ENCODE assay signal across 12 cellular contexts in genomic region chr11:9665749-9666148, GRCh38. TPM values are rescaled to one million over a fixed set of nuclear protein-coding genes. Genes with fewer than 3 reads are reported as not detected.
DNase-seq lines count a peak whose midpoint lies in the region; ATAC-seq, FAIRE-seq and TF ChIP-seq lines count a peak whose summit lies in the region.
"Had no signal": no experiment of that assay in that cellular context is flagged by ENCODE, and none has a peak within 500 bp of the region (broad histone marks: within the 10 kb centered on the region; RNA-seq: fewer than 3 reads in every experiment).

No MANE protein-coding gene starts in this region.

- TF ChIP-seq EP300 in HepG2 (IDR thresholded peaks at IDR 0.05; ENCODE audit: low read depth in 2 of 2, low read length in 2 of 2), result no peak
- TF ChIP-seq EP300 in HepG2 (CRISPR knock-in tag; IDR thresholded peaks at IDR 0.05; ENCODE audit: borderline replicate concordance), result no peak

- intact Hi-C loops in HepG2 (cut with micrococcal nuclease; ENCODE audit: unreplicated experiment) (no loop called here), right lobe of liver (cut with DNase I) (no loop called here)

- no peak for TF ChIP-seq RAD21 in HepG2 (CRISPR knock-in tag; IDR thresholded peaks at IDR 0.05)

- H3K9me3 ChIP-seq in HepG2 (ENCODE audit: low read length) (no peaks in the 10 kb centered on the region), right lobe of liver (peaks cover 0 to 3% (median 0%) of the 10 kb centered on the region in 4 donors), adipocyte (ENCODE audit: control insufficient read depth, low read length) (peaks cover 10% of the 10 kb centered on the region), keratinocyte (ENCODE audit: control insufficient read depth, low read depth, low read length) (no peaks in the 10 kb centered on the region), thoracic aorta (no peaks in the 10 kb centered on the region)

- no peaks in the 10 kb centered on the region for H3K36me3 ChIP-seq in HepG2 (replicated peaks in 1 of 2; ENCODE audit: control insufficient read depth in 1 of 2, insufficient read depth in 2 of 2, low read length in 2 of 2)
- H3K36me3 ChIP-seq in right lobe of liver, result no peaks in the 10 kb centered on the region
- no peaks in the 10 kb centered on the region for H3K36me3 ChIP-seq in adipocyte (ENCODE audit: control insufficient read depth, insufficient read depth, low read length, severe bottlenecking)
- peaks cover 0 to 4% of the 10 kb centered on the region in 2 experiments for H3K36me3 ChIP-seq in keratinocyte (ENCODE audit: control insufficient read depth in 2 of 2, extremely low read depth in 1 of 2, insufficient read depth in 2 of 2, low read length in 2 of 2)
- H3K36me3 ChIP-seq in thoracic aorta, result no peaks in the 10 kb centered on the region

- H3K4me2 ChIP-seq in HepG2 (ENCODE audit: low read depth, low read length) (peak overlapping the region; percentile 89; the same call in 1 of the 2 replicates), keratinocyte (ENCODE audit: control insufficient read depth, extremely low read depth, insufficient read depth, low read depth, low read length) (peak overlapping the region; percentile 67)

- H3K9ac ChIP-seq in HepG2 (ENCODE audit: insufficient read depth, low read depth, low read length) (no peak overlapping the region), adipocyte (ENCODE audit: low read length) (peak overlapping the region; percentile 94), keratinocyte (ENCODE audit: control insufficient read depth, extremely low read depth, insufficient read depth, low read length) (no peak overlapping the region)

- POLR2A ChIA-PET in HepG2 (lab: Yijun Ruan, JAX), result no interaction called here

- in situ Hi-C loops in HepG2 (cut with HindIII; ENCODE audit: extremely low pct_ligation_motif_present, low pct_unique_long_range_greater_than_20kb), result no loop called here

- H3K79me2 ChIP-seq in HepG2 (ENCODE audit: insufficient read depth, low read length), result peaks cover 20% of the 10 kb centered on the region
- H3K79me2 ChIP-seq in keratinocyte (ENCODE audit: control insufficient read depth, insufficient read depth, low read length), result peaks cover 67% of the 10 kb centered on the region

- CTCF ChIA-PET in HepG2 (lab: Yijun Ruan, JAX; ENCODE audit: low intra/inter-chr PET ratio, low total read pairs), result no interaction called here

- no peaks in the 10 kb centered on the region for H3K9me1 ChIP-seq in keratinocyte (ENCODE audit: control insufficient read depth, extremely low read depth, insufficient read depth, low read length)

- peaks cover 15% of the 10 kb centered on the region; the same call in 1 of the 2 replicates for H3K4me1 ChIP-seq in HepG2 (ENCODE audit: insufficient read depth, low read length)
- no peaks in the 10 kb centered on the region for H3K4me1 ChIP-seq in right lobe of liver
- H3K4me1 ChIP-seq in adipocyte (ENCODE audit: control insufficient read depth, insufficient read depth, low read length), result peaks cover 6% of the 10 kb centered on the region
- H3K4me1 ChIP-seq in keratinocyte (ENCODE audit: control insufficient read depth, extremely low read depth, insufficient read depth, low read length), result peaks cover 5% of the 10 kb centered on the region
- H3K4me1 ChIP-seq in thoracic aorta (ENCODE audit: control insufficient read depth in 1 of 2, low read depth in 2 of 2), result peaks cover 0 to 31% of the 10 kb centered on the region in 2 donors

- no peak for ATAC-seq in HepG2
- ATAC-seq in right lobe of liver, result no peak
- ATAC-seq in thoracic aorta (ENCODE audit: insufficient number of reproducible peaks, low FRiP score, low read depth), result no peak
- no peak for ATAC-seq in HG03045 (IDR thresholded peaks at IDR 0.05; ENCODE audit: unreplicated experiment)
- no peak for ATAC-seq in GM21360 (IDR thresholded peaks at IDR 0.05; ENCODE audit: unreplicated experiment)

- DNase-seq in HepG2 (ENCODE audit: low spot score) (no peak), right lobe of liver (no peak), adipocyte (ENCODE audit: low read depth) (no peak), keratinocyte (ENCODE audit: low read depth, low spot score) (no peak), thoracic aorta (ENCODE audit: low spot score) (no peak)
- no peak for DNase-seq in effector CD8-positive, alpha-beta T cell (lab: John Stamatoyannopoulos, UW)
- DNase-seq: activated naive CD4-positive, alpha-beta T cell treated with anti-CD3 and anti-CD28 coated beads, Interleukin-2, amount 50 U/mL, for 16 hours; AML-193; NCI-H2227 treated with DMSO at 0.1 percent for 48 hours; Right ventricle myocardium superior had no signal

- TSS peak; percentile 55 for BruUV-seq in HepG2 (replicated peaks; lab: Mats Ljungman, UMichigan)

- H3K27me3 ChIP-seq in HepG2 (ENCODE audit: control insufficient read depth in 1 of 2, insufficient read depth in 2 of 2, low read length in 2 of 2) (peaks cover 0 to 3% of the 10 kb centered on the region in 2 experiments; a peak in 1 of 5 replicates), right lobe of liver (no peaks in the 10 kb centered on the region), adipocyte (replicated peaks; ENCODE audit: control insufficient read depth, insufficient read depth, low read length) (no peaks in the 10 kb centered on the region), keratinocyte (ENCODE audit: control insufficient read depth, extremely low read depth, insufficient read depth, low read length) (no peaks in the 10 kb centered on the region), thoracic aorta (replicated peaks; ENCODE audit: insufficient read depth) (no peaks in the 10 kb centered on the region)

- dilution Hi-C loops in keratinocyte (cut with MboI; ENCODE audit: extremely low pct_ligation_motif_present, low sequenced_read_pairs), result no loop called here

- FAIRE-seq in HepG2 (lab: Jason Lieb, UNC), result no peak
- no peak for FAIRE-seq in keratinocyte (lab: Jason Lieb, UNC)

- TF ChIP-seq POLR2A in HepG2 (IDR thresholded peaks at IDR 0.05; ENCODE audit: insufficient read depth in 1 of 2, low read depth in 2 of 2, low read length in 2 of 2) (no peak), right lobe of liver (IDR thresholded peaks at IDR 0.05) (no peak)

- H2AFZ ChIP-seq in HepG2 (ENCODE audit: low read length) (no peak overlapping the region), keratinocyte (ENCODE audit: control insufficient read depth, low read length) (no peak overlapping the region)

- WGBS in HepG2 (ENCODE audit: low lambda C conversion rate), result 99% methylated on average over 2 of the region's 2 CpGs
- WGBS in right lobe of liver (ENCODE audit: insufficient coverage, low coverage, low lambda C conversion rate, missing lambda C conversion rate), result 96% methylated on average over 2 of the region's 2 CpGs

- H4K20me1 ChIP-seq in HepG2 (ENCODE audit: insufficient read depth, low read length) (no peaks in the 10 kb centered on the region), keratinocyte (ENCODE audit: control insufficient read depth, extremely low read depth, insufficient read depth, low read length) (no peaks in the 10 kb centered on the region)

- TF ChIP-seq CTCF in HepG2 (CRISPR knock-in tag; IDR thresholded peaks at IDR 0.05), result no peak
- TF ChIP-seq CTCF in right lobe of liver (IDR thresholded peaks at IDR 0.05), result no peak
- no peak for TF ChIP-seq CTCF in keratinocyte (optimal IDR thresholded peaks at IDR 0.05 in 1 of 3, IDR thresholded peaks at IDR 0.05 in 1 of 3, conservative IDR thresholded peaks at IDR 0.05 in 1 of 3; ENCODE audit: extremely low read depth in 1 of 3, insufficient read depth in 2 of 3, low read length in 3 of 3)
- TF ChIP-seq CTCF in thoracic aorta (IDR thresholded peaks at IDR 0.05), result no peak

- H3K27ac ChIP-seq in HepG2 (ENCODE audit: extremely low read length, insufficient read depth, low read length) (no peak overlapping the region), right lobe of liver (no peak overlapping the region), keratinocyte (ENCODE audit: control insufficient read depth, insufficient read depth, low read length) (no peak overlapping the region), thoracic aorta (no peak overlapping the region)

- H3K4me3 ChIP-seq in HepG2 (replicated peaks in 1 of 3; ENCODE audit: insufficient read depth in 1 of 3, low read depth in 2 of 3, low read length in 3 of 3) (peak overlapping the region in 2 of 3 experiments; percentile 4 to 99; a peak in 2 of 6 replicates), right lobe of liver (no peak overlapping the region), adipocyte (ENCODE audit: low read length) (peak overlapping the region; percentile 99), keratinocyte (ENCODE audit: control insufficient read depth in 2 of 3, extremely low read depth in 1 of 3, insufficient read depth in 2 of 3, low read depth in 1 of 3, low read length in 3 of 3) (peak overlapping the region in 2 of 3 experiments; percentile 68 to 78), thoracic aorta (peak overlapping the region; percentile 99)

RNA-seq across cellular contexts. Expression of gene SWAP70, which starts 1.9 kb away (rescaled TPM):
- total RNA-seq in HepG2 (2016; rRNA removed; fragmentation: Illumina TruSeq; extraction: Trizol), result 8.7 and 14.9 TPM in 2 replicates
- total RNA-seq in HepG2 (2016; cell fraction: cytosol; rRNA removed; fragmentation: Illumina TruSeq; extraction: Trizol; ENCODE audit: low read depth), result 6.5 TPM in 2 replicates
- total RNA-seq in HepG2 (2016; cell fraction: insoluble cytoplasmic fraction; rRNA removed; fragmentation: Illumina TruSeq; extraction: Trizol), result 9.1 and 14.4 TPM in 2 replicates
- total RNA-seq in HepG2 (2016; cell fraction: membrane; rRNA removed; fragmentation: Illumina TruSeq; extraction: Trizol), result 5.1 and 5.8 TPM in 2 replicates
- total RNA-seq in HepG2 (2016; cell fraction: nucleus; rRNA removed; fragmentation: Illumina TruSeq; extraction: Trizol), result 8.1 and 8.8 TPM in 2 replicates
- polyA plus RNA-seq in HepG2 (2011; rRNA removed), result 4.2 and 4.6 TPM in 2 replicates
- polyA plus RNA-seq in HepG2 (2011; cell fraction: cytosol; rRNA removed), result 3.2 and 5.0 TPM in 2 replicates
- polyA plus RNA-seq in HepG2 (2011; cell fraction: nucleus; rRNA removed), result 1.5 and 2.5 TPM in 2 replicates
- 7.2 and 7.3 TPM in 2 replicates for polyA plus RNA-seq in HepG2 (2012)
- 0.50 and 0.55 TPM in 2 replicates for polyA plus RNA-seq in HepG2 (2016; cell fraction: cytosol; fragmentation: Illumina TruSeq; extraction: Trizol; ENCODE audit: low read depth)
- 14.4 and 14.9 TPM in 2 replicates for polyA plus RNA-seq in HepG2 (2016; cell fraction: insoluble cytoplasmic fraction; fragmentation: Illumina TruSeq; extraction: Trizol; ENCODE audit: low read depth)
- polyA plus RNA-seq in HepG2 (2016; cell fraction: membrane; fragmentation: Illumina TruSeq; extraction: Trizol; ENCODE audit: low read depth), result 1.9 and 2.0 TPM in 2 replicates
- 8.0 and 8.5 TPM in 2 replicates for polyA plus RNA-seq in HepG2 (2016; cell fraction: nucleus; fragmentation: Illumina TruSeq; extraction: Trizol; ENCODE audit: insufficient read depth, low read depth)
- 4.9 and 17.3 TPM in 2 replicates for polyA minus RNA-seq in HepG2 (2011; rRNA and poly(A)+ RNA removed; ENCODE audit: low replicate concordance)
- polyA minus RNA-seq in HepG2 (2011; cell fraction: cytosol; rRNA and poly(A)+ RNA removed), result 5.2 and 6.8 TPM in 2 replicates
- polyA minus RNA-seq in HepG2 (2011; cell fraction: nucleus; rRNA and poly(A)+ RNA removed), result 5.4 and 6.7 TPM in 2 replicates
- 10 to 100 TPM in 2 of 6 experiments, 1 to 10 TPM in 4; 3.2 to 13.5 (median 7.4) TPM for total RNA-seq in right lobe of liver
- polyA plus RNA-seq in keratinocyte, result 20.6 to 28.5 TPM (median 27.6 TPM) in 3 replicates
- polyA plus RNA-seq in keratinocyte (2011; ENCODE audit: low read depth), result 62.8 TPM
- polyA plus RNA-seq in keratinocyte (2011; cell fraction: cytosol; rRNA removed), result 23.9 and 32.2 TPM in 2 replicates
- 29.5 and 36.9 TPM in 2 replicates for polyA plus RNA-seq in keratinocyte (2011; cell fraction: nucleus; rRNA removed)
- 22.5 and 28.6 TPM in 2 replicates for polyA plus RNA-seq in keratinocyte (2012; ENCODE audit: low replicate concordance)
- 9.8 to 28.4 TPM (median 17.2 TPM) in 3 replicates for polyA minus RNA-seq in keratinocyte
- polyA minus RNA-seq in keratinocyte (2011; cell fraction: cytosol; rRNA and poly(A)+ RNA removed), result 25.9 TPM
- polyA minus RNA-seq in keratinocyte (2011; cell fraction: nucleus; rRNA and poly(A)+ RNA removed), result 12.7 and 28.9 TPM in 2 replicates
- 10 to 100 TPM; 33.4 to 64.6 TPM for total RNA-seq in thoracic aorta

Comparison
In these comparisons a context has a peak if more than half of its experiments do, and no peak if none do; other contexts are left out.
1. H3K4me3 ChIP-seq: peak in HepG2 (2 of 3), adipocyte (single experiment), keratinocyte (2 of 3) and thoracic aorta (single experiment); none in right lobe of liver (0 of 3).